In genomic region chr11:118207079-118207478, GRCh38 we compare ENCODE assay signal across 1 cellular context.
TF ChIP-seq lines count a peak whose summit lies in the region.

No MANE protein-coding gene starts in this region.

TF ChIP-seq in K562, 482 proteins besides CTCF, POLR2A, EP300 and RAD21:
- TF ChIP-seq RBM25 (IDR thresholded peaks at IDR 0.05; ENCODE audit: low read depth, low read length, severe bottlenecking) = peak; percentile 53
- TF ChIP-seq IFI16 (CRISPR knock-in tag; IDR thresholded peaks at IDR 0.05) = no peak
TF ChIP-seq in K562: peak in this region for 1.
